ENCODE assay signal across 26 cellular contexts in genomic region chr6:40350942-40351217, GRCh38.
"Had no signal": no experiment of that assay in that cellular context is flagged by ENCODE, and none has a peak within 500 bp of the region (broad histone marks: within the 10 kb centered on the region; RNA-seq: fewer than 3 reads in every experiment).

No MANE protein-coding gene starts in this region.

- H3K27me3 ChIP-seq: neural progenitor cell, right atrium auricular region, spleen, upper lobe of right lung, vagina had no signal

- H3K27ac ChIP-seq: epithelial cell of prostate, heart right ventricle, lower lobe of right lung, neural progenitor cell, prostate gland, right atrium auricular region, skin epidermis, spleen, thoracic aorta, tibial nerve, upper lobe of right lung, vagina had no signal

- ATAC-seq: esophagus mucosa; heart right ventricle; left ventricle myocardium superior; lower lobe of right lung; naive thymus-derived CD4-positive, alpha-beta T cell; stimulated activated naive B cell treated with anti-CD40 and anti-IgM and Interleukin-4, amounts not matched to agents 10 μg/mL and 1 μg/mL and 100 μg/mL, for 72 hours; upper lobe of right lung had no signal

- H3K36me3 ChIP-seq: heart right ventricle, lower lobe of right lung, neural progenitor cell, prostate gland, right atrium auricular region, spleen, thoracic aorta, tibial nerve, upper lobe of right lung, vagina had no signal

- DNase-seq: cerebellar nuclear complex; cortex of kidney; effector CD4-positive, alpha-beta T cell; foreskin melanocyte; glutamatergic neuron; heart right ventricle; hippocampal formation; immature natural killer cell; kidney glomerular epithelial cell; left ventricle myocardium superior; lower lobe of right lung; naive thymus-derived CD4-positive, alpha-beta T cell; nucleus accumbens; spleen; stimulated activated CD4-positive, alpha-beta T cell treated with anti-CD3 and anti-CD28 coated beads, Interleukin-2, amount 100 ng/mL, for 48 hours; stimulated activated naive B cell treated with anti-CD40 and anti-IgM and Interleukin-4, amounts not matched to agents 10 μg/mL and 1 μg/mL and 100 μg/mL, for 72 hours; upper lobe of right lung had no signal

- H3K9me3 ChIP-seq: heart right ventricle, lower lobe of right lung, prostate gland, right atrium auricular region, spleen, thoracic aorta, tibial nerve, upper lobe of right lung, vagina had no signal

- H2AFZ ChIP-seq: neural progenitor cell had no signal

- H3K9ac ChIP-seq: neural progenitor cell had no signal

- H3K4me2 ChIP-seq: neural progenitor cell had no signal

- H3K4me1 ChIP-seq: lower lobe of right lung, prostate gland, right atrium auricular region, upper lobe of right lung, vagina had no signal

- H3K4me3 ChIP-seq: heart right ventricle, lower lobe of right lung, neural progenitor cell, prostate gland, right atrium auricular region, skin epidermis, spleen, thoracic aorta, tibial nerve, upper lobe of right lung, vagina had no signal
